ENCODE assay signal across 9 cellular contexts in the genomic region with DNA sequence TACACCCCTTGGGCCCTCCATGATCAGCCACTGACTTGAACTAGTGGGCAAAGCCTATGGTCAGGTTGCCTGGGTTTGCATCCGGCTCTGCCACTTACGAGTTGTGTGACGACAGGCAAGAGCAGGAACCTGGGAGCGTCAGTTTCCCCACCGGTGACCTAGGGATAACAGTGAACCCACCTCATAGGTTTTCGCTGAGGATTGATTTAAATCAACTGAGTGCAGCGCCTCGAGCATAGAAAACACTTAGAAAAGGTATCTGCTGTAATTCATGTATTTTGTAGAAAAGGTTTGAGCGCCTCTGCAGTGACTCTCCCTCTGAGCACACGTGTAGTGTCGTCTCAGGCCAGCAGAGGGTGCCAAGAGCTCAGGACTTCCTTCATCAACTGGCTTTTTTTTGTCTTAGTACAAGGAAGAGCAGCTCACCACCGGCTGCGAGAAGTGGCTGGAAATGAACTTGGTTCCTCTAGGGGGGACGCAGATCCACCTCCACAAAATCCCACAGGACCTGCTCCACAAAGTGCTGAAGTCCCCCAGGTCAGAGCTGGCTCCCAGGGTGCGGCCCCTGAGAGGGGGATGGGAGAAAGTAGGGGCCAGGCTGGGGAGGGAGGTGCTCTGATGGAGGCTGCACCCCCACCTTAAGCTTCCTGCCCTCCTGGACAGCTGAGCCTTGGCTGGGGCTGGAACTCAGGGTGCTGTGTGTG. TPM values are rescaled to one million over a fixed set of nuclear protein-coding genes. Genes with fewer than 3 reads are reported as not detected.
A peak's percentile ranks its signal among the peaks of the same experiment; 100 is the strongest.
DNase-seq lines count a peak whose midpoint lies in the region; ATAC-seq, FAIRE-seq and TF ChIP-seq lines count a peak whose summit lies in the region.
"Had no signal": no experiment of that assay in that cellular context is flagged by ENCODE, and none has a peak within 500 bp of the region (broad histone marks: within the 10 kb centered on the region; RNA-seq: fewer than 3 reads in every experiment).

No MANE protein-coding gene starts in this region.

- H3K27ac Mint-ChIP-seq in Calu3 (ENCODE audit: unreplicated experiment): no peak overlapping the region
- H3K27ac Mint-ChIP-seq: activated naive CD4-positive, alpha-beta T cell treated with anti-CD3 and anti-CD28 coated beads, Interleukin-2, amount 50 U/mL, for 24 hours had no signal

- H4K20me1 ChIP-seq in GM23248 (ENCODE audit: insufficient read depth): no peaks in the 10 kb centered on the region
- no peaks in the 10 kb centered on the region for H4K20me1 ChIP-seq in SU-DHL-6 (ENCODE audit: low read depth, low read length)

- intact Hi-C loops in Calu3 (cut with micrococcal nuclease; ENCODE audit: unreplicated experiment): loop anchor here (1.0 to 5.0 kb wide), 3 partner anchors 49 to 269 kb away; no protein-coding TSS in a partner anchor
- intact Hi-C loops in heart right ventricle (cut with DNase I): loop anchor here (1.0 to 10.0 kb wide), 15 partner anchors 44 to 1256 kb away; no protein-coding TSS in a partner anchor
- intact Hi-C loops in psoas muscle (cut with DNase I): loop anchor here (1.0 to 5.0 kb wide), 5 partner anchors 44 to 269 kb away; no protein-coding TSS in a partner anchor

- CTCF ChIA-PET in Calu3 (lab: Charles Lee): interaction anchor here (0.8 to 1.7 kb wide), 14 partner anchors 9 to 267 kb away, joined by 3 to 12 read pairs (median 4); a partner anchor contains a TSS

- TF ChIP-seq CTCF in Calu3 (IDR thresholded peaks at IDR 0.05; ENCODE audit: unreplicated experiment): peak; percentile 68
- peak; percentile 49 for TF ChIP-seq CTCF in SU-DHL-6 (IDR thresholded peaks at IDR 0.05; ENCODE audit: insufficient read depth, low read length, poor library complexity, severe bottlenecking)
- peak; percentile 84 to 96 (median 92) for TF ChIP-seq CTCF in heart right ventricle (IDR thresholded peaks at IDR 0.05)
- TF ChIP-seq CTCF in psoas muscle (IDR thresholded peaks at IDR 0.05): peak; percentile 91

- H3K9me2 ChIP-seq in GM23248 (ENCODE audit: insufficient read depth) (no peaks in the 10 kb centered on the region), SU-DHL-6 (replicated peaks; ENCODE audit: insufficient read depth, low read length) (no peaks in the 10 kb centered on the region)

- H3K4me2 ChIP-seq in GM23248 (ENCODE audit: unreplicated experiment) (peak overlapping the region; percentile 49), SU-DHL-6 (ENCODE audit: low read depth, low read length, poor library complexity, severe bottlenecking) (no peak overlapping the region)

- in situ Hi-C loops in GM23248 (cut with MboI): loop anchor here (10.0 to 25.0 kb wide), 3 partner anchors 136 to 689 kb away; a partner anchor contains a TSS

- H3K9ac ChIP-seq in GM23248: no peak overlapping the region
- no peak overlapping the region for H3K9ac ChIP-seq in SU-DHL-6 (ENCODE audit: low read length)
- H3K9ac ChIP-seq in adipocyte (ENCODE audit: low read length): no peak overlapping the region

- no TSS peak for BruUV-seq in Calu3 (replicated peaks; lab: Mats Ljungman, UMichigan)

- H3K9me3 Mint-ChIP-seq in Calu3 (ENCODE audit: low read depth, unreplicated experiment): no peaks in the 10 kb centered on the region
- H3K9me3 Mint-ChIP-seq: activated naive CD4-positive, alpha-beta T cell treated with anti-CD3 and anti-CD28 coated beads, Interleukin-2, amount 50 U/mL, for 24 hours had no signal

- no peak overlapping the region for H3K27ac ChIP-seq in GM23248
- H3K27ac ChIP-seq in SU-DHL-6 (ENCODE audit: low read depth, low read length): no peak overlapping the region
- H3K27ac ChIP-seq in heart right ventricle: no peak overlapping the region
- H3K27ac ChIP-seq in psoas muscle: no peak overlapping the region

- H3K4me3 Mint-ChIP-seq in Calu3 (ENCODE audit: low read depth, unreplicated experiment): no peak overlapping the region
- H3K4me3 Mint-ChIP-seq: activated naive CD4-positive, alpha-beta T cell treated with anti-CD3 and anti-CD28 coated beads, Interleukin-2, amount 50 U/mL, for 24 hours had no signal

- no peaks in the 10 kb centered on the region for H3K27me3 Mint-ChIP-seq in Calu3 (ENCODE audit: unreplicated experiment)
- H3K27me3 Mint-ChIP-seq: activated naive CD4-positive, alpha-beta T cell treated with anti-CD3 and anti-CD28 coated beads, Interleukin-2, amount 50 U/mL, for 24 hours had no signal

- H3K27me3 ChIP-seq in GM23248 (replicated peaks; ENCODE audit: insufficient read depth): peaks cover 9% of the 10 kb centered on the region; the same call in 1 of the 2 replicates
- no peaks in the 10 kb centered on the region for H3K27me3 ChIP-seq in SU-DHL-6 (ENCODE audit: low read length)
- peaks cover 5% of the 10 kb centered on the region for H3K27me3 ChIP-seq in adipocyte (replicated peaks; ENCODE audit: control insufficient read depth, insufficient read depth, low read length)
- no peaks in the 10 kb centered on the region for H3K27me3 ChIP-seq in heart right ventricle
- H3K27me3 ChIP-seq in psoas muscle (ENCODE audit: insufficient read depth in 3 of 3, low read length in 2 of 3): peaks cover 0 to 1% (median 0%) of the 10 kb centered on the region in 3 donors

- H3F3A ChIP-seq in GM23248 (ENCODE audit: insufficient read depth) (peaks cover 8% of the 10 kb centered on the region), SU-DHL-6 (ENCODE audit: insufficient read depth) (no peaks in the 10 kb centered on the region)

- H3K4me3 ChIP-seq in GM23248 (peak overlapping the region; percentile 44), SU-DHL-6 (ENCODE audit: insufficient read depth, low read length, poor library complexity, severe bottlenecking) (no peak overlapping the region), adipocyte (ENCODE audit: low read length) (no peak overlapping the region), heart right ventricle (peak overlapping the region in 4 of 10 donors; percentile 2 to 25 (median 14)), psoas muscle (no peak overlapping the region)

- peak; percentile 77 to 92 (median 89) for ATAC-seq in heart right ventricle
- peak; percentile 80 to 95 (median 86) for ATAC-seq in psoas muscle

- DNase-seq in Calu3 (peak; percentile 61), GM23248 (peak; percentile 89), NAMALWA (ENCODE audit: low spot score) (peak; percentile 85), adipocyte (ENCODE audit: low read depth) (peak; percentile 91), heart right ventricle (peak; percentile 70 to 72), psoas muscle (peak; percentile 71 to 80), urothelium cell line (ENCODE audit: low spot score) (peak; percentile 73)

- H3K4me1 ChIP-seq in GM23248 (ENCODE audit: insufficient read depth) (peaks cover 13% of the 10 kb centered on the region), adipocyte (ENCODE audit: control insufficient read depth, insufficient read depth, low read length) (peaks cover 12% of the 10 kb centered on the region), heart right ventricle (peaks cover 0 to 14% (median 6%) of the 10 kb centered on the region in 9 donors), psoas muscle (peaks cover 3% of the 10 kb centered on the region)

- H2AFZ ChIP-seq in GM23248 (peak overlapping the region; percentile 72), SU-DHL-6 (ENCODE audit: low read depth, low read length, severe bottlenecking) (no peak overlapping the region)

- H3K9me3 ChIP-seq in GM23248 (ENCODE audit: low read depth): no peaks in the 10 kb centered on the region
- no peaks in the 10 kb centered on the region for H3K9me3 ChIP-seq in SU-DHL-6 (ENCODE audit: insufficient read depth, low read length)
- no peaks in the 10 kb centered on the region for H3K9me3 ChIP-seq in adipocyte (ENCODE audit: control insufficient read depth, low read length)
- no peaks in the 10 kb centered on the region for H3K9me3 ChIP-seq in heart right ventricle
- no peaks in the 10 kb centered on the region for H3K9me3 ChIP-seq in psoas muscle

- no peaks in the 10 kb centered on the region for H3K4me1 Mint-ChIP-seq in Calu3 (ENCODE audit: low read depth, unreplicated experiment)

- peaks cover 6% of the 10 kb centered on the region for H3K36me3 Mint-ChIP-seq in Calu3 (ENCODE audit: insufficient read depth, unreplicated experiment)
- H3K36me3 Mint-ChIP-seq: activated naive CD4-positive, alpha-beta T cell treated with anti-CD3 and anti-CD28 coated beads, Interleukin-2, amount 50 U/mL, for 24 hours had no signal

- H3K36me3 ChIP-seq in GM23248 (ENCODE audit: low read depth): no peaks in the 10 kb centered on the region
- no peaks in the 10 kb centered on the region for H3K36me3 ChIP-seq in SU-DHL-6 (ENCODE audit: low read length)
- no peaks in the 10 kb centered on the region for H3K36me3 ChIP-seq in adipocyte (ENCODE audit: control insufficient read depth, insufficient read depth, low read length, severe bottlenecking)
- no peaks in the 10 kb centered on the region for H3K36me3 ChIP-seq in heart right ventricle
- H3K36me3 ChIP-seq in psoas muscle (ENCODE audit: insufficient read depth in 1 of 2, low read depth in 1 of 2): no peaks in the 10 kb centered on the region

- peak; percentile 90 for FAIRE-seq in urothelium cell line (lab: Jason Lieb, UNC)

- 30 to 33% methylated on average over 15 of the region's 15 CpGs for WGBS in GM23248 (ENCODE audit: low coverage in 1 of 2, low lambda C conversion rate in 2 of 2, missing lambda C conversion rate in 2 of 2), 2 experiments
- 26 to 28% methylated on average over 15 of the region's 15 CpGs for WGBS in heart right ventricle, 2 donors
- 26 to 32% (median 27%) methylated on average over 15 of the region's 15 CpGs for WGBS in psoas muscle, 3 donors

- H3K79me2 ChIP-seq in GM23248 (ENCODE audit: insufficient read depth): no peaks in the 10 kb centered on the region
- H3K79me2 ChIP-seq in SU-DHL-6 (ENCODE audit: insufficient read depth, low read length): no peaks in the 10 kb centered on the region

RNA-seq across cellular contexts. Expression of a gene that starts 27.7 kb away (rescaled TPM):
- total RNA-seq in Calu3 (2022) (0.35 TPM in 1 of 2 replicates, not detected in the other), heart right ventricle (under 1 TPM in 1 of 10 donors, not detected in 9; 0.76 TPM), psoas muscle (under 1 TPM in 2 of 4 donors, not detected in 2; 0.32 to 0.58 TPM)
- not detected in 2 replicates for total RNA-seq in GM23248 (2014; rRNA removed; shearing (Covaris generic))
- polyA plus RNA-seq in GM23248 (2016; fragmentation: Nextera tagmentation; extraction: Ambion mirVana) (not detected in 2 replicates), heart right ventricle (under 1 TPM in 1 of 2 donors, not detected in 1; 0.29 TPM), psoas muscle (under 1 TPM in 1 of 3 donors, not detected in 2; 0.14 TPM)
